In the genomic region with DNA sequence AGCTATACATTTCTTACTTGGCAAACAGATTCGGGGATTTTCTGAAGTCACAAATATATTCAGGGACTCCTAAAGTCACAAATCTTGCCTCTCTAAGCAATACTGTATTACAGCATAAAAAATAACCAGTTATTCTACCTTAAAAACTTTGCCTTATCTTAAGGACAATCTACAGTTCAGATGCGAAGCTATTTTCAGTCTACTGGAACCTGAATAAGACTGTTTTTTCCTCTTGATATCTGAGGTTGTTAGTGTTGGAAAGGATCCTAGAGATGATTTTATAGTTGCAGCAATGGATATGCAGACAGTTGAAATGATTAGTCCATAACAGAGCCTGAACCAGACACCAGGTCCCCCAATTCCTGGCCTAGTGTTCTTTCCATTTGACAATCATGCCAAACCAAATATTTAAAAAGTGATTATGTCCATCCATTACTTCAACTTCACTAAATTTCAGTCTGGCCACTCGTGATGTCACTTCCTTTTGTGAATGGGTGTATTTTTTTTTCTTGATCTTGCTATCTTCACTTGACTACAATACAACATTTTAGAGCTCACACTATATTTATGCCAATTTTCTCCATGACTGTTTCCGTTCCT, we compare ENCODE assay signal across 8 cellular contexts. TPM values are rescaled to one million over a fixed set of nuclear protein-coding genes. Genes with fewer than 3 reads are reported as not detected.
DNase-seq lines count a peak whose midpoint lies in the region; FAIRE-seq and TF ChIP-seq lines count a peak whose summit lies in the region.

No MANE protein-coding gene starts in this region.

- no peak overlapping the region for H3K27ac ChIP-seq in ectodermal cell (ENCODE audit: insufficient read depth, low read depth, low read length, poor library complexity, severe bottlenecking)
- H3K27ac ChIP-seq in neural cell (ENCODE audit: low read length): peak overlapping the region; percentile 85
- H3K27ac ChIP-seq in small intestine (ENCODE audit: low read depth in 1 of 2, low read length in 1 of 2): no peak overlapping the region

- H2AFZ ChIP-seq in neural cell (ENCODE audit: low read depth, low read length): no peak overlapping the region

- H3F3A ChIP-seq in neural cell (ENCODE audit: insufficient read depth, low read length, poor library complexity, severe bottlenecking): no peaks in the 10 kb centered on the region

- H3K9ac ChIP-seq in neural cell (ENCODE audit: low read length): peak overlapping the region; percentile 93

- TF ChIP-seq EP300 in neural cell (conservative IDR thresholded peaks at IDR 0.05; ENCODE audit: poor library complexity, severe bottlenecking): no peak

- DNase-seq in EH (ENCODE audit: low read depth) (peak; percentile 55), NCI-H774 (lab: John Stamatoyannopoulos, UW) (peak; percentile 69), NCI-H226 (no peak), GM10248 (ENCODE audit: extremely low spot score) (no peak), small intestine (no peak), anterior cingulate cortex (lab: John Stamatoyannopoulos, UW) (no peak)

- POLR2A ChIA-PET in GM10248 (lab: Yijun Ruan, JAX): no interaction called here

- TF ChIP-seq RAD21 in neural cell (conservative IDR thresholded peaks at IDR 0.05): no peak

- no peak for FAIRE-seq in small intestine (lab: Jason Lieb, UNC)

- H3K4me2 ChIP-seq in neural cell (ENCODE audit: low read length): peak overlapping the region; percentile 92

- H3K79me2 ChIP-seq in neural cell (replicated peaks; ENCODE audit: insufficient read depth, low read length): peaks cover 65% of the 10 kb centered on the region

- no peaks in the 10 kb centered on the region for H3K9me3 ChIP-seq in ectodermal cell (ENCODE audit: control insufficient read depth, low read length)
- H3K9me3 ChIP-seq in neural cell (ENCODE audit: low read length): no peaks in the 10 kb centered on the region
- H3K9me3 ChIP-seq in small intestine (ENCODE audit: control insufficient read depth, low read depth): no peaks in the 10 kb centered on the region

- H4K20me1 ChIP-seq in neural cell (ENCODE audit: insufficient read depth): peaks cover 16% of the 10 kb centered on the region

- WGBS in ectodermal cell, 2 experiments: 61 to 68% methylated on average over 3 to 4 of the region's 4 CpGs
- 50 to 73% (median 68%) methylated on average over 4 of the region's 4 CpGs for WGBS in small intestine, 3 donors

- no peaks in the 10 kb centered on the region for H3K27me3 ChIP-seq in ectodermal cell (ENCODE audit: control insufficient read depth, insufficient read depth, low read length, poor library complexity, severe bottlenecking)
- H3K27me3 ChIP-seq in neural cell (ENCODE audit: insufficient read depth, low read depth, low read length): no peaks in the 10 kb centered on the region
- H3K27me3 ChIP-seq in small intestine (ENCODE audit: control insufficient read depth in 2 of 2, insufficient read depth in 2 of 2, low read length in 2 of 2): peaks cover 2 to 3% of the 10 kb centered on the region in 2 donors

- TF ChIP-seq CTCF in neural cell (IDR thresholded peaks at IDR 0.05; ENCODE audit: poor library complexity, severe bottlenecking) (no peak), GM10248 (IDR thresholded peaks at IDR 0.05; ENCODE audit: control extremely low read depth, extremely low read depth, low read depth, missing control alignments) (no peak)

- H3K4me1 ChIP-seq in ectodermal cell (ENCODE audit: control insufficient read depth, insufficient read depth, low read length): peaks cover 15% of the 10 kb centered on the region
- H3K4me1 ChIP-seq in small intestine (ENCODE audit: control insufficient read depth in 2 of 2, insufficient read depth in 1 of 2, low read depth in 1 of 2, low read length in 1 of 2): no peaks in the 10 kb centered on the region

- H3K36me3 ChIP-seq in ectodermal cell (ENCODE audit: control insufficient read depth, insufficient read depth, low read length) (no peaks in the 10 kb centered on the region), neural cell (ENCODE audit: insufficient read depth, low read length) (no peaks in the 10 kb centered on the region), small intestine (ENCODE audit: control insufficient read depth in 2 of 2, insufficient read depth in 2 of 2, low read length in 2 of 2) (no peaks in the 10 kb centered on the region)

- H3K9me2 ChIP-seq in neural cell (ENCODE audit: insufficient read depth, low read length): no peaks in the 10 kb centered on the region

- peak overlapping the region; percentile 85 for H3K4me3 ChIP-seq in ectodermal cell (ENCODE audit: insufficient read depth, low read depth, low read length)
- H3K4me3 ChIP-seq in neural cell (ENCODE audit: low read length): peak overlapping the region; percentile 86
- no peak overlapping the region for H3K4me3 ChIP-seq in small intestine (ENCODE audit: low read depth in 1 of 2, low read length in 2 of 2)

- CTCF ChIA-PET in GM10248 (lab: Yijun Ruan, JAX): interaction anchor here (1.2 to 1.7 kb wide), 3 partner anchors 8 to 195 kb away, joined by 3 to 5 read pairs (median 3); a partner anchor contains a TSS

TF ChIP-seq in neural cell, 6 proteins besides CTCF, POLR2A, EP300 and RAD21:
- TF ChIP-seq POLR2AphosphoS5 (IDR thresholded peaks at IDR 0.05) (no peak), SMC3 (conservative IDR thresholded peaks at IDR 0.05; ENCODE audit: poor library complexity) (no peak), EZH2 (IDR thresholded peaks at IDR 0.05; ENCODE audit: borderline replicate concordance, insufficient read depth, low read length, poor library complexity, severe bottlenecking) (no peak), TAF1 (IDR thresholded peaks at IDR 0.05; ENCODE audit: low read depth) (no peak), MXI1 (conservative IDR thresholded peaks at IDR 0.05; ENCODE audit: poor library complexity, severe bottlenecking) (no peak)
- TF ChIP-seq, protein P1, sequence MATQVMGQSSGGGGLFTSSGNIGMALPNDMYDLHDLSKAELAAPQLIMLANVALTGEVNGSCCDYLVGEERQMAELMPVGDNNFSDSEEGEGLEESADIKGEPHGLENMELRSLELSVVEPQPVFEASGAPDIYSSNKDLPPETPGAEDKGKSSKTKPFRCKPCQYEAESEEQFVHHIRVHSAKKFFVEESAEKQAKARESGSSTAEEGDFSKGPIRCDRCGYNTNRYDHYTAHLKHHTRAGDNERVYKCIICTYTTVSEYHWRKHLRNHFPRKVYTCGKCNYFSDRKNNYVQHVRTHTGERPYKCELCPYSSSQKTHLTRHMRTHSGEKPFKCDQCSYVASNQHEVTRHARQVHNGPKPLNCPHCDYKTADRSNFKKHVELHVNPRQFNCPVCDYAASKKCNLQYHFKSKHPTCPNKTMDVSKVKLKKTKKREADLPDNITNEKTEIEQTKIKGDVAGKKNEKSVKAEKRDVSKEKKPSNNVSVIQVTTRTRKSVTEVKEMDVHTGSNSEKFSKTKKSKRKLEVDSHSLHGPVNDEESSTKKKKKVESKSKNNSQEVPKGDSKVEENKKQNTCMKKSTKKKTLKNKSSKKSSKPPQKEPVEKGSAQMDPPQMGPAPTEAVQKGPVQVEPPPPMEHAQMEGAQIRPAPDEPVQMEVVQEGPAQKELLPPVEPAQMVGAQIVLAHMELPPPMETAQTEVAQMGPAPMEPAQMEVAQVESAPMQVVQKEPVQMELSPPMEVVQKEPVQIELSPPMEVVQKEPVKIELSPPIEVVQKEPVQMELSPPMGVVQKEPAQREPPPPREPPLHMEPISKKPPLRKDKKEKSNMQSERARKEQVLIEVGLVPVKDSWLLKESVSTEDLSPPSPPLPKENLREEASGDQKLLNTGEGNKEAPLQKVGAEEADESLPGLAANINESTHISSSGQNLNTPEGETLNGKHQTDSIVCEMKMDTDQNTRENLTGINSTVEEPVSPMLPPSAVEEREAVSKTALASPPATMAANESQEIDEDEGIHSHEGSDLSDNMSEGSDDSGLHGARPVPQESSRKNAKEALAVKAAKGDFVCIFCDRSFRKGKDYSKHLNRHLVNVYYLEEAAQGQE (IDR thresholded peaks at IDR 0.05; ENCODE audit: borderline replicate concordance): no peak

RNA-seq across cellular contexts. Expression of a gene that starts 1.8 kb away (rescaled TPM):
- 108 TPM for polyA plus RNA-seq in ectodermal cell (2013, experiment 1 of 4)
- polyA plus RNA-seq in ectodermal cell (2013, experiment 2 of 4): 84.3 TPM
- polyA plus RNA-seq in ectodermal cell (2013, experiment 3 of 4): 67.6 TPM
- polyA plus RNA-seq in ectodermal cell (2013, experiment 4 of 4): 70.0 TPM
- polyA plus RNA-seq in neural cell (251 and 339 TPM in 2 replicates), small intestine (10 to 100 TPM in 1 of 3 donors, 1 to 10 TPM in 1, under 1 TPM in 1; 0.22 to 11.8 (median 4.3) TPM)
- polyA minus RNA-seq in neural cell: 276 and 410 TPM in 2 replicates

Comparison
In these comparisons a context has a peak if more than half of its experiments do, and no peak if none do; other contexts are left out.
1. DNase-seq: peak in EH (single experiment) and NCI-H774 (single experiment); none in NCI-H226 (single experiment), GM10248 (single experiment), small intestine (single experiment) and anterior cingulate cortex (0 of 58).
2. H3K4me3 ChIP-seq: peak in ectodermal cell (single experiment) and neural cell (single experiment); none in small intestine (0 of 2).
3. RNA of a gene that starts 1.8 kb away (polyA plus RNA-seq): 251 to 339 TPM in neural cell; 0.22 to 11.8 TPM in small intestine; every median in the first group is over 10 times any median in the second.